14 cellular contexts compared by ENCODE assay signal in genomic region chr17:12693640-12694039, GRCh38. TPM values are rescaled to one million over a fixed set of nuclear protein-coding genes. Genes with fewer than 3 reads are reported as not detected.
"Had no signal": no experiment of that assay in that cellular context is flagged by ENCODE, and none has a peak within 500 bp of the region (broad histone marks: within the 10 kb centered on the region; RNA-seq: fewer than 3 reads in every experiment).

No MANE protein-coding gene starts in this region.

- H3K9me3 ChIP-seq: breast epithelium, SK-N-SH had no signal

- H3K9me3 Mint-ChIP-seq: activated B cell treated with CpG ODN at 0.5 μM for 24 hours, nephron progenitor cell had no signal

- H3K4me2 ChIP-seq: hepatocyte, SK-N-SH had no signal

- H3K79me2 ChIP-seq: hepatocyte, parathyroid adenoma had no signal

- H2AFZ ChIP-seq: hepatocyte, parathyroid adenoma had no signal

- H3K36me3 Mint-ChIP-seq: activated naive CD4-positive, alpha-beta T cell treated with anti-CD3 and anti-CD28 coated beads, Interleukin-2, amount 50 U/mL, for 72 hours had no signal

- H3K27me3 ChIP-seq: breast epithelium, hepatocyte had no signal

- H3K27me3 Mint-ChIP-seq: activated B cell treated with CpG ODN at 0.5 μM for 24 hours; activated CD4-positive, alpha-beta T cell treated with anti-CD3 and anti-CD28 coated beads, Interleukin-2, amount 10 ng/mL, durations not matched to agents 7 days and 5 days had no signal

- H3K4me3 ChIP-seq: breast epithelium, hepatocyte, skin epidermis had no signal

- H3K4me1 ChIP-seq: breast epithelium, parathyroid adenoma had no signal

- H3K4me3 Mint-ChIP-seq: activated B cell treated with CpG ODN at 0.5 μM for 24 hours; activated CD4-positive, alpha-beta T cell treated with anti-CD3 and anti-CD28 coated beads, Interleukin-2, amount 10 ng/mL, durations not matched to agents 7 days and 5 days; nephron progenitor cell had no signal

- ATAC-seq: activated naive CD4-positive, alpha-beta T cell treated with anti-CD3 and anti-CD28 coated beads, Interleukin-2, amount 50 U/mL, for 72 hours had no signal

- H3K4me1 Mint-ChIP-seq: activated B cell treated with CpG ODN at 0.5 μM for 24 hours; activated CD4-positive, alpha-beta T cell treated with anti-CD3 and anti-CD28 coated beads, Interleukin-2, amount 10 ng/mL, durations not matched to agents 7 days and 5 days; nephron progenitor cell had no signal

- H3K9ac ChIP-seq: parathyroid adenoma, SK-N-SH had no signal

- H3K36me3 ChIP-seq: breast epithelium had no signal

- DNase-seq: activated B cell treated with CpG ODN at 0.5 μM for 24 hours; activated CD4-positive, alpha-beta T cell treated with anti-CD3 and anti-CD28 coated beads, Interleukin-2, amount 10 ng/mL, durations not matched to agents 7 days and 5 days; amygdala; nephron progenitor cell; retina; SK-N-SH; T-helper 1 cell; trophoblast cell had no signal

- H3K27ac Mint-ChIP-seq: activated B cell treated with CpG ODN at 0.5 μM for 24 hours; activated CD4-positive, alpha-beta T cell treated with anti-CD3 and anti-CD28 coated beads, Interleukin-2, amount 10 ng/mL, durations not matched to agents 7 days and 5 days; activated naive CD4-positive, alpha-beta T cell treated with anti-CD3 and anti-CD28 coated beads, Interleukin-2, amount 50 U/mL, for 72 hours; nephron progenitor cell had no signal

- H3K27ac ChIP-seq: breast epithelium, hepatocyte, parathyroid adenoma, skin epidermis had no signal

RNA-seq across cellular contexts. Expression of gene MYOCD, which starts 27.9 kb away (rescaled TPM):
- total RNA-seq: activated CD4-positive, alpha-beta T cell treated with anti-CD3 and anti-CD28 coated beads, Interleukin-2, amount 10 ng/mL, durations not matched to agents 7 days and 5 days; activated CD8-positive, alpha-beta memory T cell treated with anti-CD3 and anti-CD28 coated beads for 36 hours; activated naive CD4-positive, alpha-beta T cell treated with anti-CD3 and anti-CD28 coated beads, Interleukin-2, amount 50 U/mL, for 72 hours had no signal
- polyA plus RNA-seq: SK-N-SH had no signal
